ENCODE assay signal across 32 cellular contexts in the genomic region with DNA sequence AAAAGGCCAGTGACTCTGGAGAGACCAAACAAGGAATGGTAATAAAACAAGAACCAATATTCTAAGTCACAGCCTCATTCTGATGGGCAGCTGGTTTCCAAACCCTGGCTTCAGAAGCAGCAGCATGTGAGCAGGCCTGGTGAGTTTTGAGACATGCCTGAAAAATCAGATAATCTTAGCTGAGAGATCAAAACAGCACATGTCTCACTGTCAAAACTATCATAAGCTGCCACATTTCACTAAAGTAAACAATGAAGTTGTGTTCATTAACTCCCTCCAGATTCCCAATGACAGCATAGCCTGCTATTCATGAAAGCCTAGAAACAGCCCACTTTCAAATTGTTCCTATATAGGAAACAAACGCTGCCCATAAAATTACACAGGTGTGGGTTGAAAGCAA.
"Had no signal": no experiment of that assay in that cellular context is flagged by ENCODE, and none has a peak within 500 bp of the region (broad histone marks: within the 10 kb centered on the region; RNA-seq: fewer than 3 reads in every experiment).

No MANE protein-coding gene starts in this region.

- ATAC-seq: activated naive CD4-positive, alpha-beta T cell treated with anti-CD3 and anti-CD28 coated beads, Interleukin-2, amount 50 U/mL, for 72 hours; Panc1 had no signal

- H3K27ac ChIP-seq: adrenal gland, brain microvascular endothelial cell, SJCRH30, VCaP had no signal

- H3K4me1 ChIP-seq: adrenal gland, SJCRH30 had no signal

- H3K4me3 Mint-ChIP-seq: activated B cell treated with CpG ODN at 0.5 μM for 24 hours; activated CD4-positive, alpha-beta memory T cell treated with anti-CD3 and anti-CD28 coated beads for 36 hours had no signal

- H3K27ac Mint-ChIP-seq: activated B cell treated with CpG ODN at 0.5 μM for 24 hours; activated CD4-positive, alpha-beta memory T cell treated with anti-CD3 and anti-CD28 coated beads for 36 hours; activated naive CD4-positive, alpha-beta T cell treated with anti-CD3 and anti-CD28 coated beads, Interleukin-2, amount 50 U/mL, for 72 hours; activated T-helper 2 cell treated with anti-CD3 and anti-CD28 coated beads, Interferon-gamma antibody, Interleukin-2, Interleukin-4, amounts not matched to agents 10 μg/mL and 5 μg/mL and 100 μg/mL, durations not matched to agents 14 hours and 24 hours and 36 hours had no signal

- H3K9me3 ChIP-seq: adrenal gland, SJCRH30 had no signal

- H3K27me3 Mint-ChIP-seq: activated B cell treated with CpG ODN at 0.5 μM for 24 hours; activated CD4-positive, alpha-beta memory T cell treated with anti-CD3 and anti-CD28 coated beads for 36 hours had no signal

- H3K36me3 ChIP-seq: adrenal gland, brain microvascular endothelial cell had no signal

- DNase-seq: activated B cell treated with CpG ODN at 0.5 μM for 24 hours; activated CD4-positive, alpha-beta memory T cell treated with anti-CD3 and anti-CD28 coated beads for 36 hours; activated CD4-positive, alpha-beta T cell treated with anti-CD3 and anti-CD28 coated beads for 4 hours; activated CD4-positive, alpha-beta T cell treated with anti-CD3 and anti-CD28 coated beads, Interleukin-2, amount 50 U/mL, for 1 hour; activated CD4-positive, CD25-positive, alpha-beta regulatory T cell treated with anti-CD3 and anti-CD28 coated beads, Interleukin-2, amount 50 U/mL, for 72 hours; activated CD8-positive, alpha-beta memory T cell treated with anti-CD3 and anti-CD28 coated beads, Interleukin-2, amount 50 U/mL, for 4 hours; activated gamma-delta T cell; activated naive CD4-positive, alpha-beta T cell treated with Interleukin-2 at 50 U/mL for 16 hours; adrenal gland; anterior cingulate cortex; brain microvascular endothelial cell; central memory CD4-positive, alpha-beta T cell; Karpas-422; KBM-7; NCI-H1048; NCI-H1105 treated with DMSO at 0.1 percent for 48 hours; NCI-H1436; NCI-H1694; NCI-H1930; NCI-H2081 treated with DMSO at 0.1 percent for 48 hours; NCI-H226; NCI-H524 treated with DMSO at 0.1 percent for 48 hours; SHP77; SJCRH30; SW 1271; T-helper 1 cell; T-helper 2 cell; T-helper 9 cell had no signal

- H3K27me3 ChIP-seq: adrenal gland, brain microvascular endothelial cell, SJCRH30 had no signal

- H3K4me3 ChIP-seq: adrenal gland, SJCRH30 had no signal
